Comparison of ENCODE assay signal across 8 cellular contexts in genomic region chr11:31509017-31509411, GRCh38. TPM values are rescaled to one million over a fixed set of nuclear protein-coding genes. Genes with fewer than 3 reads are reported as not detected.
DNase-seq lines count a peak whose midpoint lies in the region; ATAC-seq and TF ChIP-seq lines count a peak whose summit lies in the region.

No MANE protein-coding gene starts in this region.

- H3K9me3 Mint-ChIP-seq in Caco-2 (ENCODE audit: unreplicated experiment) = no peaks in the 10 kb centered on the region

- peak overlapping the region; percentile 97 for H3K27ac Mint-ChIP-seq in Caco-2 (ENCODE audit: unreplicated experiment)

- ATAC-seq in GM19397 (IDR thresholded peaks at IDR 0.05; ENCODE audit: unreplicated experiment) (peak; percentile 7), left lobe of liver (peak; percentile 61)

- no peak for TF ChIP-seq EP300 in tibial nerve (IDR thresholded peaks at IDR 0.05)

- H3K4me1 ChIP-seq in Caco-2 (peaks cover 10% of the 10 kb centered on the region; the same call in 1 of the 2 replicates), ascending aorta (peaks cover 0 to 13% of the 10 kb centered on the region in 2 donors), tibial nerve (peaks cover 0 to 33% (median 7%) of the 10 kb centered on the region in 4 donors)

- DNase-seq in Caco-2 (no peak), HPDE6-E6E7 (ENCODE audit: extremely low spot score) (peak; percentile 1), ascending aorta (ENCODE audit: low spot score in 2 of 2) (no peak), left lobe of liver (ENCODE audit: low spot score) (no peak), tibial nerve (ENCODE audit: low spot score in 2 of 2) (no peak), NCI-H187 (lab: John Stamatoyannopoulos, UW) (no peak), NCI-H510A treated with DMSO at 0.1 percent for 48 hours (lab: John Stamatoyannopoulos, UW) (no peak)

- peaks cover 11% of the 10 kb centered on the region for H3K4me1 Mint-ChIP-seq in Caco-2 (ENCODE audit: low read depth, unreplicated experiment)

- 1 to 3% methylated on average over 8 of the region's 8 CpGs for WGBS in tibial nerve, 2 donors

- H3K4me3 Mint-ChIP-seq in Caco-2 (ENCODE audit: unreplicated experiment) = peak overlapping the region; percentile 96

- H3K27me3 Mint-ChIP-seq in Caco-2 (ENCODE audit: insufficient read depth, unreplicated experiment) = no peaks in the 10 kb centered on the region

- H3K4me3 ChIP-seq in Caco-2 (ENCODE audit: low read depth, low read length) = peak overlapping the region; percentile 43
- H3K4me3 ChIP-seq in ascending aorta = peak overlapping the region; percentile 56 to 98
- H3K4me3 ChIP-seq in tibial nerve = peak overlapping the region; percentile 64 to 98 (median 84)

- H3K9me3 ChIP-seq in Caco-2 (no peaks in the 10 kb centered on the region), ascending aorta (no peaks in the 10 kb centered on the region), tibial nerve (no peaks in the 10 kb centered on the region)

- H3K36me3 ChIP-seq in Caco-2 (ENCODE audit: control insufficient read depth, insufficient read depth, low read length) (no peaks in the 10 kb centered on the region; the same call in 1 of the 2 replicates), ascending aorta (no peaks in the 10 kb centered on the region), tibial nerve (no peaks in the 10 kb centered on the region)

- no peaks in the 10 kb centered on the region for H3K27me3 ChIP-seq in Caco-2 (replicated peaks; ENCODE audit: control insufficient read depth, insufficient read depth, low read length)
- no peaks in the 10 kb centered on the region for H3K27me3 ChIP-seq in ascending aorta
- no peaks in the 10 kb centered on the region for H3K27me3 ChIP-seq in tibial nerve

- intact Hi-C loops in Caco-2 (cut with micrococcal nuclease; ENCODE audit: unreplicated experiment) (loop anchor here (10.0 kb wide), 2 partner anchors 74 to 306 kb away; partner anchors contain the start of gene PAX6), ascending aorta (cut with DNase I) (loop anchor here (1.0 to 10.0 kb wide), 3 partner anchors 140 to 924 kb away; partner anchors contain the start of genes DCDC1, DNAJC24, MPPED2 and RCN1)

- TSS peak; percentile 65 for BruUV-seq in Caco-2 (replicated peaks; lab: Mats Ljungman, UMichigan)

- no peak for TF ChIP-seq POLR2A in tibial nerve (IDR thresholded peaks at IDR 0.05)

- TF ChIP-seq CTCF in Caco-2 (IDR thresholded peaks at IDR 0.05; ENCODE audit: insufficient read depth in 1 of 2, low read depth in 1 of 2, low read length in 1 of 2, severe bottlenecking in 1 of 2, unreplicated experiment in 1 of 2) = no peak
- no peak for TF ChIP-seq CTCF in ascending aorta (IDR thresholded peaks at IDR 0.05)
- no peak for TF ChIP-seq CTCF in tibial nerve (IDR thresholded peaks at IDR 0.05)

- POLR2A ChIA-PET in Caco-2 (lab: Charles Lee) = no interaction called here

- peaks cover 16% of the 10 kb centered on the region for H3K36me3 Mint-ChIP-seq in Caco-2 (ENCODE audit: insufficient read depth, unreplicated experiment)

- CTCF ChIA-PET in Caco-2 (lab: Charles Lee) = no interaction called here

- peak overlapping the region; percentile 2 to 90 for H3K27ac ChIP-seq in ascending aorta
- H3K27ac ChIP-seq in tibial nerve = peak overlapping the region; percentile 83 to 89 (median 88)

RNA-seq across cellular contexts. Expression of gene IMMP1L, which starts 0.4 kb away (rescaled TPM):
- total RNA-seq in Caco-2 (2022) = 38.6 and 40.1 TPM in 2 replicates
- total RNA-seq in ascending aorta = not detected
- 11.4 TPM for total RNA-seq in left lobe of liver
- total RNA-seq in tibial nerve = 100 to 1,000 TPM in 1 of 4 donors, 10 to 100 TPM in 3; 22.5 to 119 (median 37.5) TPM

RNA-seq across cellular contexts. Expression of gene ELP4, which starts 0.6 kb away (rescaled TPM):
- total RNA-seq in Caco-2 (2022) = 15.3 and 18.8 TPM in 2 replicates
- total RNA-seq in ascending aorta = 37.1 TPM
- total RNA-seq in left lobe of liver = 7.4 TPM
- total RNA-seq in tibial nerve = 10 to 100 TPM; 19.2 to 32.1 (median 29.7) TPM

Comparison
In these comparisons a context has a peak if more than half of its experiments do, and no peak if none do; other contexts are left out.
1. RNA of gene IMMP1L, which starts 0.4 kb away (total RNA-seq): 22.5 to 119 TPM in tibial nerve, 38.6 to 40.1 TPM in Caco-2 and 11.4 TPM in left lobe of liver (single experiment); not detected in ascending aorta (single experiment); every median in the first group is over 10 times any median in the second.
2. Peak in every context shown above with its lines, with median percentiles within 50 percentile points of each other: H3K4me3 ChIP-seq.